8 cellular contexts compared by ENCODE assay signal in genomic region chr17:30376621-30377452, GRCh38. TPM values are rescaled to one million over a fixed set of nuclear protein-coding genes. Genes with fewer than 3 reads are reported as not detected.
A peak's percentile ranks its signal among the peaks of the same experiment; 100 is the strongest.
DNase-seq lines count a peak whose midpoint lies in the region; ATAC-seq and TF ChIP-seq lines count a peak whose summit lies in the region.
"Had no signal": no experiment of that assay in that cellular context is flagged by ENCODE, and none has a peak within 500 bp of the region (broad histone marks: within the 10 kb centered on the region; RNA-seq: fewer than 3 reads in every experiment).

No MANE protein-coding gene starts in this region.

- intact Hi-C loops in activated T-helper 1 cell treated with anti-CD3 and anti-CD28 coated beads, Interleukin-12 subunit alpha, Interleukin-12 subunit beta, Interleukin-2, Interleukin-4 antibody, amounts not matched to agents 30 ng/mL and 10 ng/mL and 1 ng/mL, durations not matched to agents 14 hours and 24 hours and 36 hours (cut with micrococcal nuclease): loop anchor here (10.0 kb wide), 2 partner anchors 448 to 1082 kb away; partner anchors contain the start of genes CRLF3 and NUFIP2

- peak overlapping the region; percentile 62 for H3K27ac Mint-ChIP-seq in activated T-helper 1 cell treated with anti-CD3 and anti-CD28 coated beads, Interleukin-12 subunit alpha, Interleukin-12 subunit beta, Interleukin-2, Interleukin-4 antibody, amounts not matched to agents 30 ng/mL and 10 ng/mL and 1 ng/mL, durations not matched to agents 14 hours and 24 hours and 36 hours
- peak overlapping the region; percentile 94 to 100 (median 98) for H3K27ac Mint-ChIP-seq in immature natural killer cell
- no peak overlapping the region for H3K27ac Mint-ChIP-seq in stimulated activated naive CD8-positive, alpha-beta T cell treated with anti-CD3 and anti-CD28 coated beads, Interleukin-15, amount 100 ng/mL, for 72 hours

- peak; percentile 46 for ATAC-seq in stimulated activated naive CD8-positive, alpha-beta T cell treated with anti-CD3 and anti-CD28 coated beads, Interleukin-15, amount 100 ng/mL, for 72 hours
- ATAC-seq in omental fat pad (ENCODE audit: low FRiP score): no peak
- no peak for ATAC-seq in HG03457 (IDR thresholded peaks at IDR 0.05; ENCODE audit: unreplicated experiment)

- TF ChIP-seq CTCF in omental fat pad (IDR thresholded peaks at IDR 0.05): no peak

- H3K4me1 Mint-ChIP-seq in activated T-helper 1 cell treated with anti-CD3 and anti-CD28 coated beads, Interleukin-12 subunit alpha, Interleukin-12 subunit beta, Interleukin-2, Interleukin-4 antibody, amounts not matched to agents 30 ng/mL and 10 ng/mL and 1 ng/mL, durations not matched to agents 14 hours and 24 hours and 36 hours (ENCODE audit: low read depth): peaks cover 70% of the 10 kb centered on the region
- H3K4me1 Mint-ChIP-seq in immature natural killer cell: peaks cover 41 to 43% of the 10 kb centered on the region in 2 donors
- H3K4me1 Mint-ChIP-seq in stimulated activated naive CD8-positive, alpha-beta T cell treated with anti-CD3 and anti-CD28 coated beads, Interleukin-15, amount 100 ng/mL, for 72 hours: peaks cover 66% of the 10 kb centered on the region

- H3K9me3 Mint-ChIP-seq in activated T-helper 1 cell treated with anti-CD3 and anti-CD28 coated beads, Interleukin-12 subunit alpha, Interleukin-12 subunit beta, Interleukin-2, Interleukin-4 antibody, amounts not matched to agents 30 ng/mL and 10 ng/mL and 1 ng/mL, durations not matched to agents 14 hours and 24 hours and 36 hours: no peaks in the 10 kb centered on the region
- no peaks in the 10 kb centered on the region for H3K9me3 Mint-ChIP-seq in immature natural killer cell
- no peaks in the 10 kb centered on the region for H3K9me3 Mint-ChIP-seq in stimulated activated naive CD8-positive, alpha-beta T cell treated with anti-CD3 and anti-CD28 coated beads, Interleukin-15, amount 100 ng/mL, for 72 hours

- peak; percentile 60 for DNase-seq in GM04504 (ENCODE audit: low read depth)
- DNase-seq in NCI-H1105 treated with DMSO at 0.1 percent for 48 hours (lab: John Stamatoyannopoulos, UW): peak; percentile 72
- no peak for DNase-seq in activated T-helper 1 cell treated with anti-CD3 and anti-CD28 coated beads, Interleukin-12 subunit alpha, Interleukin-12 subunit beta, Interleukin-2, Interleukin-4 antibody, amounts not matched to agents 30 ng/mL and 10 ng/mL and 1 ng/mL, durations not matched to agents 14 hours and 24 hours and 36 hours (ENCODE audit: low spot score)
- no peak for DNase-seq in immature natural killer cell
- peak; percentile 34 to 55 for DNase-seq in stimulated activated naive CD8-positive, alpha-beta T cell treated with anti-CD3 and anti-CD28 coated beads, Interleukin-15, amount 100 ng/mL, for 72 hours
- DNase-seq in omental fat pad (ENCODE audit: low spot score): no peak

- peak overlapping the region; percentile 92 for H3K4me3 Mint-ChIP-seq in activated T-helper 1 cell treated with anti-CD3 and anti-CD28 coated beads, Interleukin-12 subunit alpha, Interleukin-12 subunit beta, Interleukin-2, Interleukin-4 antibody, amounts not matched to agents 30 ng/mL and 10 ng/mL and 1 ng/mL, durations not matched to agents 14 hours and 24 hours and 36 hours
- peak overlapping the region in 4 of 5 donors; percentile 6 to 50 (median 20) for H3K4me3 Mint-ChIP-seq in immature natural killer cell
- H3K4me3 Mint-ChIP-seq in stimulated activated naive CD8-positive, alpha-beta T cell treated with anti-CD3 and anti-CD28 coated beads, Interleukin-15, amount 100 ng/mL, for 72 hours: peak overlapping the region; percentile 58 to 77

- H3K36me3 Mint-ChIP-seq in activated T-helper 1 cell treated with anti-CD3 and anti-CD28 coated beads, Interleukin-12 subunit alpha, Interleukin-12 subunit beta, Interleukin-2, Interleukin-4 antibody, amounts not matched to agents 30 ng/mL and 10 ng/mL and 1 ng/mL, durations not matched to agents 14 hours and 24 hours and 36 hours (ENCODE audit: low read depth): peaks cover 13% of the 10 kb centered on the region
- H3K36me3 Mint-ChIP-seq in immature natural killer cell: peaks cover 0 to 3% (median 0%) of the 10 kb centered on the region in 3 donors

- H3K27me3 Mint-ChIP-seq in activated T-helper 1 cell treated with anti-CD3 and anti-CD28 coated beads, Interleukin-12 subunit alpha, Interleukin-12 subunit beta, Interleukin-2, Interleukin-4 antibody, amounts not matched to agents 30 ng/mL and 10 ng/mL and 1 ng/mL, durations not matched to agents 14 hours and 24 hours and 36 hours (ENCODE audit: insufficient read depth): no peaks in the 10 kb centered on the region
- peaks cover 10 to 16% (median 14%) of the 10 kb centered on the region in 3 donors for H3K27me3 Mint-ChIP-seq in immature natural killer cell (ENCODE audit: low read depth in 3 of 3)
- no peaks in the 10 kb centered on the region for H3K27me3 Mint-ChIP-seq in stimulated activated naive CD8-positive, alpha-beta T cell treated with anti-CD3 and anti-CD28 coated beads, Interleukin-15, amount 100 ng/mL, for 72 hours

RNA-seq across cellular contexts. Expression of gene CPD, which starts 1.9 kb away (rescaled TPM):
- total RNA-seq in activated T-helper 1 cell treated with anti-CD3 and anti-CD28 coated beads, Interleukin-12 subunit alpha, Interleukin-12 subunit beta, Interleukin-2, Interleukin-4 antibody, amounts not matched to agents 30 ng/mL and 10 ng/mL and 1 ng/mL, durations not matched to agents 14 hours and 24 hours and 36 hours: 29.7 and 35.3 TPM in 2 replicates
- polyA plus RNA-seq in immature natural killer cell: 10 to 100 TPM; 22.0 to 37.4 (median 24.8) TPM
- 100 to 1,000 TPM in 1 of 4 donors, 10 to 100 TPM in 3; 57.2 to 101 (median 82.2) TPM for total RNA-seq in omental fat pad

RNA-seq across cellular contexts. Expression of gene TMIGD1, which starts 43.0 kb away (rescaled TPM):
- not detected in 2 replicates for total RNA-seq in activated T-helper 1 cell treated with anti-CD3 and anti-CD28 coated beads, Interleukin-12 subunit alpha, Interleukin-12 subunit beta, Interleukin-2, Interleukin-4 antibody, amounts not matched to agents 30 ng/mL and 10 ng/mL and 1 ng/mL, durations not matched to agents 14 hours and 24 hours and 36 hours
- not detected for polyA plus RNA-seq in immature natural killer cell
- not detected for total RNA-seq in omental fat pad
- total RNA-seq: skeletal muscle tissue had no signal

Comparison
In these comparisons a context has a peak if more than half of its experiments do, and no peak if none do; other contexts are left out.
1. DNase-seq: peak in GM04504 (single experiment), NCI-H1105 treated with DMSO at 0.1 percent for 48 hours (single experiment) and stimulated activated naive CD8-positive, alpha-beta T cell treated with anti-CD3 and anti-CD28 coated beads, Interleukin-15, amount 100 ng/mL, for 72 hours (2 of 2); none in activated T-helper 1 cell treated with anti-CD3 and anti-CD28 coated beads, Interleukin-12 subunit alpha, Interleukin-12 subunit beta, Interleukin-2, Interleukin-4 antibody, amounts not matched to agents 30 ng/mL and 10 ng/mL and 1 ng/mL, durations not matched to agents 14 hours and 24 hours and 36 hours (single experiment), immature natural killer cell (0 of 3) and omental fat pad (single experiment).
2. H3K27ac Mint-ChIP-seq: peak in activated T-helper 1 cell treated with anti-CD3 and anti-CD28 coated beads, Interleukin-12 subunit alpha, Interleukin-12 subunit beta, Interleukin-2, Interleukin-4 antibody, amounts not matched to agents 30 ng/mL and 10 ng/mL and 1 ng/mL, durations not matched to agents 14 hours and 24 hours and 36 hours (single experiment) and immature natural killer cell (6 of 6); none in stimulated activated naive CD8-positive, alpha-beta T cell treated with anti-CD3 and anti-CD28 coated beads, Interleukin-15, amount 100 ng/mL, for 72 hours (0 of 2).
3. H3K4me3 Mint-ChIP-seq: peak in every context shown above with its lines; median percentile 92 in activated T-helper 1 cell treated with anti-CD3 and anti-CD28 coated beads, Interleukin-12 subunit alpha, Interleukin-12 subunit beta, Interleukin-2, Interleukin-4 antibody, amounts not matched to agents 30 ng/mL and 10 ng/mL and 1 ng/mL, durations not matched to agents 14 hours and 24 hours and 36 hours; 68 in stimulated activated naive CD8-positive, alpha-beta T cell treated with anti-CD3 and anti-CD28 coated beads, Interleukin-15, amount 100 ng/mL, for 72 hours; 20 in immature natural killer cell.